ENCODE assay signal across 1 cellular context in genomic region chr2:168203762-168204693, GRCh38.
TF ChIP-seq lines count a peak whose summit lies in the region.

No MANE protein-coding gene starts in this region.

TF ChIP-seq in HepG2, 621 proteins besides CTCF, POLR2A, EP300 and RAD21 (continued from another document):
- TF ChIP-seq ATF7 (IDR thresholded peaks at IDR 0.05): no peak
- no peak for TF ChIP-seq ATF7 (CRISPR knock-in tag; IDR thresholded peaks at IDR 0.05)
- TF ChIP-seq SAFB2 (CRISPR knock-in tag; IDR thresholded peaks at IDR 0.05; ENCODE audit: borderline replicate concordance, low read depth): 0 out of 2 replicates have a peak, but pooled peaks have one; percentile 35
- TF ChIP-seq ZNF30 (CRISPR knock-in tag; IDR thresholded peaks at IDR 0.05): no peak
- no peak for TF ChIP-seq ZNF24 (IDR thresholded peaks at IDR 0.05)
